27 cellular contexts compared by ENCODE assay signal in genomic region chr11:65338680-65339079, GRCh38. TPM values are rescaled to one million over a fixed set of nuclear protein-coding genes. Genes with fewer than 3 reads are reported as not detected.
A peak's percentile ranks its signal among the peaks of the same experiment; 100 is the strongest.
DNase-seq lines count a peak whose midpoint lies in the region; ATAC-seq, FAIRE-seq and TF ChIP-seq lines count a peak whose summit lies in the region.
"Had no signal": no experiment of that assay in that cellular context is flagged by ENCODE, and none has a peak within 500 bp of the region (broad histone marks: within the 10 kb centered on the region; RNA-seq: fewer than 3 reads in every experiment).

No MANE protein-coding gene starts in this region.

- H3K4me1 Mint-ChIP-seq in CD4-positive, alpha-beta memory T cell, result peaks cover 30 to 51% (median 38%) of the 10 kb centered on the region in 4 donors
- peaks cover 17% of the 10 kb centered on the region for H3K4me1 Mint-ChIP-seq in astrocyte (ENCODE audit: low read depth, unreplicated experiment)
- H3K4me1 Mint-ChIP-seq in nephron progenitor cell, result peaks cover 22% of the 10 kb centered on the region

- TF ChIP-seq CTCF in astrocyte (IDR thresholded peaks at IDR 0.05; ENCODE audit: insufficient read depth, low read depth, low read length), result no peak
- TF ChIP-seq CTCF in nephron progenitor cell (IDR thresholded peaks at IDR 0.05), result no peak

- no peak for FAIRE-seq in astrocyte (lab: Jason Lieb, UNC)
- FAIRE-seq: endothelial cell of umbilical vein, HTR-8/SVneo had no signal

- H3K79me2 ChIP-seq in astrocyte (ENCODE audit: insufficient read depth, low read length), result peaks cover 69% of the 10 kb centered on the region

- H3K9me3 ChIP-seq in BLaER1 treated with 17β-estradiol and CSF1 and Interleukin-3, amounts not matched to agents 10 nM and 100 nM (replicated peaks in 1 of 11), result no peaks in the 10 kb centered on the region
- H3K9me3 ChIP-seq in CD4-positive, alpha-beta memory T cell (ENCODE audit: control insufficient read depth in 1 of 2, low read length in 2 of 2), result no peaks in the 10 kb centered on the region
- H3K9me3 ChIP-seq in astrocyte (ENCODE audit: insufficient read depth, low read depth, low read length), result no peaks in the 10 kb centered on the region
- H3K9me3 ChIP-seq: gastroesophageal sphincter, right atrium auricular region, upper lobe of right lung had no signal

- peak overlapping the region in 5 of 11 experiments; percentile 3 to 73 (median 67); a peak in 7 of 22 replicates for H3K27ac ChIP-seq in BLaER1 treated with 17β-estradiol and CSF1 and Interleukin-3, amounts not matched to agents 10 nM and 100 nM
- no peak overlapping the region for H3K27ac ChIP-seq in CD4-positive, alpha-beta memory T cell (ENCODE audit: low read depth, low read length)
- no peak overlapping the region for H3K27ac ChIP-seq in astrocyte (ENCODE audit: low read depth, low read length)
- H3K27ac ChIP-seq: gastroesophageal sphincter, parathyroid adenoma, right atrium auricular region, upper lobe of right lung had no signal

- H3K4me3 Mint-ChIP-seq in CD4-positive, alpha-beta memory T cell, result peak overlapping the region in 4 of 8 donors; percentile 1 to 61 (median 39)
- H3K4me3 Mint-ChIP-seq in astrocyte (ENCODE audit: unreplicated experiment) (peak overlapping the region; percentile 17), nephron progenitor cell (no peak overlapping the region)
- H3K4me3 Mint-ChIP-seq: activated CD4-positive, alpha-beta T cell treated with anti-CD3 and anti-CD28 coated beads, Interleukin-2, amount 10 ng/mL, durations not matched to agents 24 days and 14 days; immature natural killer cell had no signal

- peaks cover 46 to 88% (median 72%) of the 10 kb centered on the region in 11 experiments; a peak in 21 of 22 replicates for H4K20me1 ChIP-seq in BLaER1 treated with 17β-estradiol and CSF1 and Interleukin-3, amounts not matched to agents 10 nM and 100 nM
- H4K20me1 ChIP-seq in astrocyte (ENCODE audit: insufficient read depth, low read length), result peaks cover 68% of the 10 kb centered on the region

- peaks cover 0 to 2% (median 0%) of the 10 kb centered on the region in 8 donors for H3K9me3 Mint-ChIP-seq in CD4-positive, alpha-beta memory T cell
- no peaks in the 10 kb centered on the region for H3K9me3 Mint-ChIP-seq in astrocyte (ENCODE audit: unreplicated experiment)
- no peaks in the 10 kb centered on the region for H3K9me3 Mint-ChIP-seq in nephron progenitor cell
- H3K9me3 Mint-ChIP-seq: activated CD4-positive, alpha-beta T cell treated with anti-CD3 and anti-CD28 coated beads, Interleukin-2, amount 10 ng/mL, durations not matched to agents 24 days and 14 days; CD4-positive, CD25-positive, alpha-beta regulatory T cell; immature natural killer cell; naive thymus-derived CD8-positive, alpha-beta T cell had no signal

- peaks cover 55 to 66% (median 63%) of the 10 kb centered on the region in 10 experiments for H3K4me1 ChIP-seq in BLaER1 treated with 17β-estradiol and CSF1 and Interleukin-3, amounts not matched to agents 10 nM and 100 nM
- H3K4me1 ChIP-seq in CD4-positive, alpha-beta memory T cell (ENCODE audit: insufficient read depth, low read length), result peaks cover 32% of the 10 kb centered on the region
- peaks cover 13% of the 10 kb centered on the region for H3K4me1 ChIP-seq in astrocyte (ENCODE audit: insufficient read depth, low read length)
- H3K4me1 ChIP-seq: parathyroid adenoma had no signal

- peaks cover 27 to 62% of the 10 kb centered on the region in 2 donors for H3K36me3 Mint-ChIP-seq in CD4-positive, alpha-beta memory T cell
- H3K36me3 Mint-ChIP-seq in astrocyte (ENCODE audit: low read depth, unreplicated experiment), result peaks cover 9% of the 10 kb centered on the region
- peaks cover 27% of the 10 kb centered on the region for H3K36me3 Mint-ChIP-seq in nephron progenitor cell (ENCODE audit: low read depth)

- no peak for DNase-seq in CD4-positive, alpha-beta memory T cell
- no peak for DNase-seq in astrocyte (ENCODE audit: low read depth)
- DNase-seq in nephron progenitor cell, result no peak
- DNase-seq in C1 segment of cervical spinal cord (lab: John Stamatoyannopoulos, UW), result no peak
- DNase-seq in RKO (ENCODE audit: low spot score), result no peak
- DNase-seq: activated CD4-positive, alpha-beta T cell treated with anti-CD3 and anti-CD28 coated beads, Interleukin-2, amount 10 ng/mL, durations not matched to agents 24 days and 14 days; CD4-positive, CD25-positive, alpha-beta regulatory T cell; hypothalamus; immature natural killer cell; KG1; mesendoderm; naive thymus-derived CD8-positive, alpha-beta T cell; NCI-H146; NCI-H2107; NCI-H446 treated with DMSO at 0.1 percent for 48 hours; stimulated activated CD4-positive, alpha-beta T cell treated with anti-CD3 and anti-CD28 coated beads, Interleukin-2, amount 100 ng/mL, for 48 hours; T-helper 2 cell; upper lobe of right lung had no signal

- peak overlapping the region in 7 of 11 experiments; percentile 0 to 65 (median 27); a peak in 8 of 22 replicates for H3K9ac ChIP-seq in BLaER1 treated with 17β-estradiol and CSF1 and Interleukin-3, amounts not matched to agents 10 nM and 100 nM
- no peak overlapping the region for H3K9ac ChIP-seq in astrocyte (ENCODE audit: low read length)
- H3K9ac ChIP-seq: parathyroid adenoma had no signal

- H3K36me3 ChIP-seq in BLaER1 treated with 17β-estradiol and CSF1 and Interleukin-3, amounts not matched to agents 10 nM and 100 nM, result peaks cover 50 to 73% (median 65%) of the 10 kb centered on the region in 11 experiments
- peaks cover 42% of the 10 kb centered on the region for H3K36me3 ChIP-seq in CD4-positive, alpha-beta memory T cell (ENCODE audit: insufficient read depth, low read length)
- peaks cover 27% of the 10 kb centered on the region for H3K36me3 ChIP-seq in astrocyte (ENCODE audit: insufficient read depth, low read length)

- no peaks in the 10 kb centered on the region for H3K27me3 ChIP-seq in BLaER1 treated with 17β-estradiol and CSF1 and Interleukin-3, amounts not matched to agents 10 nM and 100 nM
- H3K27me3 ChIP-seq in CD4-positive, alpha-beta memory T cell (ENCODE audit: insufficient read depth, low read length), result no peaks in the 10 kb centered on the region
- no peaks in the 10 kb centered on the region for H3K27me3 ChIP-seq in astrocyte (ENCODE audit: insufficient read depth, low read length)
- H3K27me3 ChIP-seq: gastroesophageal sphincter, right atrium auricular region, upper lobe of right lung had no signal

- H3K4me2 ChIP-seq in BLaER1 treated with 17β-estradiol and CSF1 and Interleukin-3, amounts not matched to agents 10 nM and 100 nM, result peak overlapping the region; percentile 42 to 86 (median 71)
- no peak overlapping the region for H3K4me2 ChIP-seq in astrocyte (ENCODE audit: low read length)

- POLR2A ChIA-PET in CD4-positive, alpha-beta memory T cell (lab: Charles Lee; ENCODE audit: partially characterized antibody), result interaction anchor here (1.4 kb wide), 1 partner anchor 160 kb away, joined by 3 read pairs; the partner anchor contains the start of gene MALAT1

- H2AFZ ChIP-seq in astrocyte (ENCODE audit: low read depth, low read length), result no peak overlapping the region
- H2AFZ ChIP-seq: parathyroid adenoma had no signal

- CTCF ChIA-PET in CD4-positive, alpha-beta memory T cell (lab: Charles Lee; ENCODE audit: partially characterized antibody), result interaction anchor here (1.0 to 3.1 kb wide), 4 partner anchors 9 to 113 kb away, joined by 3 to 16 read pairs (median 4); no protein-coding TSS in a partner anchor

- ATAC-seq in HG03378 (IDR thresholded peaks at IDR 0.05; ENCODE audit: unreplicated experiment), result no peak
- ATAC-seq: gastroesophageal sphincter; naive thymus-derived CD8-positive, alpha-beta T cell; SK-N-SH treated with all-trans-retinoic acid at 6 μM for 48 hours; upper lobe of right lung had no signal

- H3K27me3 Mint-ChIP-seq in CD4-positive, alpha-beta memory T cell, result no peaks in the 10 kb centered on the region
- H3K27me3 Mint-ChIP-seq in astrocyte (ENCODE audit: low read depth, unreplicated experiment) (no peaks in the 10 kb centered on the region), nephron progenitor cell (ENCODE audit: low read depth, poor library complexity) (peaks cover 4% of the 10 kb centered on the region)
- H3K27me3 Mint-ChIP-seq: activated CD4-positive, alpha-beta T cell treated with anti-CD3 and anti-CD28 coated beads, Interleukin-2, amount 10 ng/mL, durations not matched to agents 24 days and 14 days; CD4-positive, CD25-positive, alpha-beta regulatory T cell; naive thymus-derived CD8-positive, alpha-beta T cell had no signal

- intact Hi-C loops in CD4-positive, alpha-beta memory T cell (cut with micrococcal nuclease), result no loop called here

- peak overlapping the region in 4 of 7 donors; percentile 6 to 65 (median 32) for H3K27ac Mint-ChIP-seq in CD4-positive, alpha-beta memory T cell
- H3K27ac Mint-ChIP-seq in astrocyte (ENCODE audit: unreplicated experiment) (no peak overlapping the region), nephron progenitor cell (peak overlapping the region; percentile 26)
- H3K27ac Mint-ChIP-seq: activated CD4-positive, alpha-beta T cell treated with anti-CD3 and anti-CD28 coated beads, Interleukin-2, amount 10 ng/mL, durations not matched to agents 24 days and 14 days had no signal

- no peak overlapping the region for H3K4me3 ChIP-seq in BLaER1 treated with 17β-estradiol and CSF1 and Interleukin-3, amounts not matched to agents 10 nM and 100 nM
- H3K4me3 ChIP-seq in CD4-positive, alpha-beta memory T cell (ENCODE audit: low read length in 2 of 2), result no peak overlapping the region
- no peak overlapping the region for H3K4me3 ChIP-seq in astrocyte (ENCODE audit: insufficient read depth, low read depth, low read length)
- H3K4me3 ChIP-seq: gastroesophageal sphincter, right atrium auricular region, upper lobe of right lung had no signal

RNA-seq across cellular contexts. Expression of gene DPF2, which starts 5.0 kb away (rescaled TPM):
- total RNA-seq in CD4-positive, alpha-beta memory T cell, result 100 to 1,000 TPM; 101 to 102 TPM
- polyA plus RNA-seq in CD4-positive, alpha-beta memory T cell, result 10 to 100 TPM; 65.1 to 67.8 TPM
- total RNA-seq in astrocyte, result 58.5 and 66.4 TPM in 2 replicates

RNA-seq across cellular contexts. Expression of gene TIGD3, which starts 15.9 kb away (rescaled TPM):
- total RNA-seq in CD4-positive, alpha-beta memory T cell, result 1 to 10 TPM in 1 of 2 experiments, under 1 TPM in 1; 0.96 to 1.1 TPM
- under 1 TPM in 1 of 2 donors, not detected in 1; 0.26 TPM for polyA plus RNA-seq in CD4-positive, alpha-beta memory T cell
- 0.20 and 0.29 TPM in 2 replicates for total RNA-seq in astrocyte
- polyA plus RNA-seq: fibroblast of lung had no signal

RNA-seq across cellular contexts. Expression of gene CDC42EP2, which starts 24.0 kb away (rescaled TPM):
- under 1 TPM; 0.55 to 0.67 TPM for total RNA-seq in CD4-positive, alpha-beta memory T cell
- not detected for polyA plus RNA-seq in CD4-positive, alpha-beta memory T cell
- 23.0 and 26.7 TPM in 2 replicates for total RNA-seq in astrocyte
- polyA plus RNA-seq: CD4-positive, CD25-positive, alpha-beta regulatory T cell; immature natural killer cell; naive thymus-derived CD8-positive, alpha-beta T cell had no signal

RNA-seq across cellular contexts. Expression of gene SLC25A45, which starts 43.8 kb away (rescaled TPM):
- 10 to 100 TPM; 17.0 to 24.2 TPM for total RNA-seq in CD4-positive, alpha-beta memory T cell
- 10 to 100 TPM in 1 of 2 donors, 1 to 10 TPM in 1; 7.2 to 15.0 TPM for polyA plus RNA-seq in CD4-positive, alpha-beta memory T cell
- 1.9 and 2.6 TPM in 2 replicates for total RNA-seq in astrocyte

RNA-seq across cellular contexts. Expression of gene FRMD8, which starts 47.8 kb away (rescaled TPM):
- total RNA-seq in CD4-positive, alpha-beta memory T cell, result 10 to 100 TPM; 69.1 to 71.2 TPM
- 10 to 100 TPM; 44.1 to 55.6 TPM for polyA plus RNA-seq in CD4-positive, alpha-beta memory T cell
- 61.2 and 76.3 TPM in 2 replicates for total RNA-seq in astrocyte

Comparison
In these comparisons a context has a peak if more than half of its experiments do, and no peak if none do; other contexts are left out.
1. RNA of gene CDC42EP2, which starts 24.0 kb away (total RNA-seq): 23.0 to 26.7 TPM in astrocyte; 0.55 to 0.67 TPM in CD4-positive, alpha-beta memory T cell; every median in the first group is over 10 times any median in the second.